ENCODE assay signal across 8 cellular contexts in the genomic region with DNA sequence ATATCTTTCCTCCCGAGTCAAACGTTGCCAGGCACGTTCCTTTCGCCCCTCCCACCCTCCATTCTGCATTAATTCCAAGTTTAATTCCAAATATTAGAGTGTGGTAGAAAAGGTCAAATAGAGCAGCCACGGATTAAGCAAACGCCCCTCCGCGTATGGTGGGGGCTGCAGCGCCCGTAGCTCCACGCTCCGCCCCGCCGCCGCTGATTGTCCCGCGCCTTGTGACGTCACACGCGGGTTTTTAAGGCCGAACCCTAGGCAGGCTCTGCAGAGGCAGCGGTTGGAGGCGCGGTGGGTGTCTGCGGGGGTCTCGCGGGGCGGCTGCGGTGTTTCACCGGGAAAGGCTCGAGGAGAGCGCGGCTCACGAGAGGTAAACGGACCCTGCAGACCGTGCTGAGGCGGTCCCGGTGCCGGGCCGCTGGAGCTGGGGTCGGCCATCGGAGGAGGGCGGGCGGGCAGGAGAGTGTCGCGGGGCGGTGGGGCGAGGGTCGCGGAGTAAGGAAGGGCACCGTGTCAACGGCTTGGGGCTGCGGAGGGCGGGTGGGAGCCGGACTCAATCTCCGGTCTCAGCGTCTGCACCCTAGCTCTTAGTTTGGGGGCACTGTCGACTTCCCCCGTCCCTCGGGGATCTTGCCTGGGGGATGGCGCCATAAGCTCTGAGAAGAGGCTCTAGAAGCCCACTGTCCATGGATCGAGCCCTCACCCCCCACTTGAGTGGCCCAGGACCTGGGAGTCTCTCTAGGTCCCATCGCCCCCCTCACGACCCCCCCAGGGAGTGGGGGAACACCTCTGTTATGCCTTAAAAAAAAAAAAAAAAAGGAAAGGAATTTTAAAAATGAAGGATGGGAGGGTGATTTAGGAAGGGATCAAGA. TPM values are rescaled to one million over a fixed set of nuclear protein-coding genes. Genes with fewer than 3 reads are reported as not detected.
DNase-seq lines count a peak whose midpoint lies in the region; ATAC-seq and TF ChIP-seq lines count a peak whose summit lies in the region.

Gene ARL4D, plus strand, starts transcription at position 270 of the 872 bp plus-strand sequence. CDS start 740 bp downstream, outside the sequence.

- peaks cover 18% of the 10 kb centered on the region for H3K4me1 ChIP-seq in OCI-LY3 (ENCODE audit: low read length)
- H3K4me1 ChIP-seq in mucosa of descending colon (ENCODE audit: low read depth), result no peaks in the 10 kb centered on the region

- H3K27me3 ChIP-seq in OCI-LY3 (ENCODE audit: low read depth, low read length), result no peaks in the 10 kb centered on the region

- H3K36me3 ChIP-seq in OCI-LY3 (replicated peaks; ENCODE audit: low read depth, low read length) (no peaks in the 10 kb centered on the region), mucosa of descending colon (ENCODE audit: low read depth) (no peaks in the 10 kb centered on the region)

- intact Hi-C loops in mucosa of descending colon (cut with DNase I, micrococcal nuclease), result no loop called here

- no peaks in the 10 kb centered on the region for H3K79me2 ChIP-seq in OCI-LY3 (ENCODE audit: low read length)

- H3K4me3 ChIP-seq in OCI-LY3 (ENCODE audit: low read length) (peak within 1 kb of the TSS; percentile 93), epithelial cell of esophagus (ENCODE audit: low read length) (peak within 1 kb of the TSS; percentile 94), mucosa of descending colon (peak within 1 kb of the TSS; percentile 32)

- DNase-seq in DMS79 (lab: John Stamatoyannopoulos, UW) (peak; percentile 71), HUDEP-2 (lab: John Stamatoyannopoulos, UW; ENCODE audit: unreplicated experiment in 76 of 76) (peak in 58 of 76 experiments; percentile 8 to 78 (median 52)), activated T-cell treated with anti-CD3 and anti-CD28 coated beads for 48 hours (ENCODE audit: low read depth) (peak; percentile 78), epithelial cell of esophagus (ENCODE audit: low read depth) (peak; percentile 81), mucosa of descending colon (peak; percentile 89 to 94 (median 90))
- peak; percentile 72 to 77 for DNase-seq in stimulated activated CD8-positive, alpha-beta memory T cell treated with anti-CD3 and anti-CD28 coated beads, Interleukin-2, amount 100 ng/mL, for 48 hours (ENCODE audit: low read depth in 2 of 2)

- H3K9ac ChIP-seq in OCI-LY3 (ENCODE audit: low read length), result peak within 1 kb of the TSS; percentile 66

- peak within 1 kb of the TSS; percentile 88 for H3K4me2 ChIP-seq in OCI-LY3 (ENCODE audit: low read length)

- no peaks in the 10 kb centered on the region for H3K9me3 ChIP-seq in OCI-LY3 (ENCODE audit: insufficient read depth, low read length)
- H3K9me3 ChIP-seq in mucosa of descending colon, result no peaks in the 10 kb centered on the region

- peak within 1 kb of the TSS; percentile 95 for H2AFZ ChIP-seq in OCI-LY3 (ENCODE audit: low read depth, low read length)

- TF ChIP-seq CTCF in OCI-LY3 (IDR thresholded peaks at IDR 0.05; ENCODE audit: low read depth, low read length) (no peak), epithelial cell of esophagus (IDR thresholded peaks at IDR 0.05; ENCODE audit: insufficient read depth, low read depth, low read length, missing control alignments) (no peak), mucosa of descending colon (IDR thresholded peaks at IDR 0.05) (no peak)

- H3K27ac ChIP-seq in OCI-LY3 (ENCODE audit: low read length), result no peak within 1 kb of the TSS

- no peaks in the 10 kb centered on the region for H4K20me1 ChIP-seq in OCI-LY3 (ENCODE audit: insufficient read depth, low read length)

- ATAC-seq in mucosa of descending colon (peak; percentile 85), HG02852 (IDR thresholded peaks at IDR 0.05; ENCODE audit: unreplicated experiment) (no peak)

RNA-seq across cellular contexts. Expression of gene ARL4D, which starts in this region (rescaled TPM):
- 10 to 100 TPM in 1 of 3 donors, 1 to 10 TPM in 2; 2.3 to 34.3 (median 3.2) TPM for total RNA-seq in mucosa of descending colon

Comparison
In these comparisons a context has a peak if more than half of its experiments do, and no peak if none do; other contexts are left out.
1. H3K4me3 ChIP-seq: peak in every context shown above with its lines; median percentile 94 in epithelial cell of esophagus; 93 in OCI-LY3; 32 in mucosa of descending colon.